ENCODE assay signal across 25 cellular contexts in the genomic region with DNA sequence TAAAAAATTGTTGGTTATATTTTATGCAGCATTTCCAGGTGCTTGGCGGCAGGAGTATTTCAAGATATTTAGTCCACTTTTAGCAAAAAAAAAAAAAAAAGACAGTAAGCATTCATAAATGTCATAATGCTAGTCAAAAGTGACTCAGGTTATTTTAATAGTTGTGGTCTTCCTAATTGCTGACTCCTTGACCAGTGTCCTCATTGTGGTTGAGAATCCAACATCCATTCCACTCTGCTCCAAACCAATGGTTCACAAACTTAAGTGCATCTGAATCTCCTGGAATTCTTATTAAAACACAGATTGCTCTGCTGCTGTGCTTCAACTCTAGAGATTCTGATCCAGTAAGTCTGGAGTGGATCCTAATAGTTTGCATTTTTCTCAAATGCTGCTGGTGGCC.
A peak's percentile ranks its signal among the peaks of the same experiment; 100 is the strongest.
DNase-seq lines count a peak whose midpoint lies in the region; ATAC-seq and TF ChIP-seq lines count a peak whose summit lies in the region.
"Had no signal": no experiment of that assay in that cellular context is flagged by ENCODE, and none has a peak within 500 bp of the region (broad histone marks: within the 10 kb centered on the region; RNA-seq: fewer than 3 reads in every experiment).

No MANE protein-coding gene starts in this region.

- no peak for TF ChIP-seq RAD21 in SK-N-SH (IDR thresholded peaks at IDR 0.05; ENCODE audit: low read length)

- intact Hi-C loops in activated T-helper 1 cell treated with anti-CD3 and anti-CD28 coated beads, Interleukin-12 subunit alpha, Interleukin-12 subunit beta, Interleukin-2, Interleukin-4 antibody, amounts not matched to agents 30 ng/mL and 10 ng/mL and 1 ng/mL, durations not matched to agents 14 hours and 24 hours and 36 hours (cut with micrococcal nuclease): no loop called here

- H3K4me1 ChIP-seq in GM23248 (ENCODE audit: insufficient read depth) (peaks cover 50% of the 10 kb centered on the region), SK-N-SH (ENCODE audit: control insufficient read depth in 1 of 2, insufficient read depth in 2 of 2, low read depth in 1 of 2, low read length in 1 of 2) (peaks cover 5 to 14% of the 10 kb centered on the region in 2 experiments), HAP-1 (peaks cover 10% of the 10 kb centered on the region)
- H3K4me1 ChIP-seq: upper lobe of left lung had no signal

- H3K27ac ChIP-seq in GM23248 (no peak overlapping the region), SK-N-SH (ENCODE audit: low read depth in 2 of 2, low read length in 1 of 2) (peak overlapping the region; percentile 50 to 57; a peak in 3 of 4 replicates)
- H3K27ac ChIP-seq: breast epithelium, coronary artery, hepatocyte, SJCRH30, upper lobe of left lung had no signal

- CTCF ChIA-PET in SK-N-SH (lab: Yijun Ruan, JAX): no interaction called here
- CTCF ChIA-PET in activated CD8-positive, alpha-beta T cell treated with anti-CD3 and anti-CD28 coated beads, Interleukin-2, amount 10 ng/mL, durations not matched to agents 7 days and 5 days (lab: Charles Lee): no interaction called here

- H3K4me1 Mint-ChIP-seq in activated T-helper 1 cell treated with anti-CD3 and anti-CD28 coated beads, Interleukin-12 subunit alpha, Interleukin-12 subunit beta, Interleukin-2, Interleukin-4 antibody, amounts not matched to agents 30 ng/mL and 10 ng/mL and 1 ng/mL, durations not matched to agents 14 hours and 24 hours and 36 hours (ENCODE audit: low read depth): peaks cover 5% of the 10 kb centered on the region
- no peaks in the 10 kb centered on the region for H3K4me1 Mint-ChIP-seq in activated CD8-positive, alpha-beta T cell treated with anti-CD3 and anti-CD28 coated beads, Interleukin-2, amount 10 ng/mL, durations not matched to agents 7 days and 5 days (ENCODE audit: low read depth)
- H3K4me1 Mint-ChIP-seq: activated CD4-positive, alpha-beta T cell treated with anti-CD3 and anti-CD28 coated beads, Interleukin-2, amount 10 ng/mL, durations not matched to agents 24 days and 14 days; activated T-helper 17 cell treated with anti-CD3 and anti-CD28 coated beads, Interleukin-2, amount 50 U/mL, for 72 hours; immature natural killer cell; T-helper 17 cell had no signal

- H3K4me3 Mint-ChIP-seq in activated T-helper 1 cell treated with anti-CD3 and anti-CD28 coated beads, Interleukin-12 subunit alpha, Interleukin-12 subunit beta, Interleukin-2, Interleukin-4 antibody, amounts not matched to agents 30 ng/mL and 10 ng/mL and 1 ng/mL, durations not matched to agents 14 hours and 24 hours and 36 hours: no peak overlapping the region
- H3K4me3 Mint-ChIP-seq in activated CD8-positive, alpha-beta T cell treated with anti-CD3 and anti-CD28 coated beads, Interleukin-2, amount 10 ng/mL, durations not matched to agents 7 days and 5 days: no peak overlapping the region
- H3K4me3 Mint-ChIP-seq: activated CD4-positive, alpha-beta T cell treated with anti-CD3 and anti-CD28 coated beads, Interleukin-2, amount 10 ng/mL, durations not matched to agents 24 days and 14 days; activated naive CD8-positive, alpha-beta T cell treated with anti-CD3 and anti-CD28 coated beads for 36 hours; activated T-helper 17 cell treated with anti-CD3 and anti-CD28 coated beads, Interleukin-2, amount 50 U/mL, for 72 hours; endodermal cell; immature natural killer cell; neural crest cell; T-helper 17 cell had no signal

- POLR2A ChIA-PET in SK-N-SH (lab: Yijun Ruan, JAX): no interaction called here
- POLR2A ChIA-PET in activated CD8-positive, alpha-beta T cell treated with anti-CD3 and anti-CD28 coated beads, Interleukin-2, amount 10 ng/mL, durations not matched to agents 7 days and 5 days (lab: Charles Lee): no interaction called here

- H2AFZ ChIP-seq in GM23248 (no peak overlapping the region), SK-N-SH (ENCODE audit: low read depth) (no peak overlapping the region)
- H2AFZ ChIP-seq: hepatocyte had no signal

- H3K36me3 ChIP-seq in GM23248 (ENCODE audit: low read depth) (no peaks in the 10 kb centered on the region), SK-N-SH (replicated peaks in 1 of 2; ENCODE audit: control insufficient read depth in 1 of 2, insufficient read depth in 2 of 2, low read length in 1 of 2) (no peaks in the 10 kb centered on the region), HAP-1 (replicated peaks) (no peaks in the 10 kb centered on the region)
- H3K36me3 ChIP-seq: breast epithelium, sigmoid colon, SJCRH30, upper lobe of left lung had no signal

- H3K9ac ChIP-seq in GM23248 (no peak overlapping the region), SK-N-SH (no peak overlapping the region)

- DNase-seq in AG08395 (ENCODE audit: low spot score) (peak; percentile 58), GM23248 (peak; percentile 78), SK-N-SH (no peak), foreskin fibroblast (peak; percentile 8 to 39), NCI-H1694 (lab: John Stamatoyannopoulos, UW) (no peak), HAP-1 (ENCODE audit: low spot score in 2 of 2) (no peak)
- no peak for DNase-seq in activated T-helper 1 cell treated with anti-CD3 and anti-CD28 coated beads, Interleukin-12 subunit alpha, Interleukin-12 subunit beta, Interleukin-2, Interleukin-4 antibody, amounts not matched to agents 30 ng/mL and 10 ng/mL and 1 ng/mL, durations not matched to agents 14 hours and 24 hours and 36 hours (ENCODE audit: low spot score)
- DNase-seq in activated CD8-positive, alpha-beta T cell treated with anti-CD3 and anti-CD28 coated beads, Interleukin-2, amount 10 ng/mL, durations not matched to agents 7 days and 5 days: no peak
- DNase-seq: activated CD4-positive, alpha-beta T cell treated with anti-CD3 and anti-CD28 coated beads, Interleukin-2, amount 10 ng/mL, durations not matched to agents 24 days and 14 days; activated naive CD8-positive, alpha-beta T cell treated with anti-CD3 and anti-CD28 coated beads for 36 hours; endodermal cell; immature natural killer cell; left ventricle myocardium superior; NCI-H1105 treated with DMSO at 0.1 percent for 48 hours; NCI-H2081; NCI-H446; sigmoid colon; SJCRH30; T-helper 17 cell; upper lobe of left lung had no signal

- H3K9me3 Mint-ChIP-seq in activated T-helper 1 cell treated with anti-CD3 and anti-CD28 coated beads, Interleukin-12 subunit alpha, Interleukin-12 subunit beta, Interleukin-2, Interleukin-4 antibody, amounts not matched to agents 30 ng/mL and 10 ng/mL and 1 ng/mL, durations not matched to agents 14 hours and 24 hours and 36 hours: no peaks in the 10 kb centered on the region
- H3K9me3 Mint-ChIP-seq in activated CD8-positive, alpha-beta T cell treated with anti-CD3 and anti-CD28 coated beads, Interleukin-2, amount 10 ng/mL, durations not matched to agents 7 days and 5 days (ENCODE audit: insufficient read depth): no peaks in the 10 kb centered on the region
- H3K9me3 Mint-ChIP-seq: activated CD4-positive, alpha-beta T cell treated with anti-CD3 and anti-CD28 coated beads, Interleukin-2, amount 10 ng/mL, durations not matched to agents 24 days and 14 days; activated naive CD8-positive, alpha-beta T cell treated with anti-CD3 and anti-CD28 coated beads for 36 hours; activated T-helper 17 cell treated with anti-CD3 and anti-CD28 coated beads, Interleukin-2, amount 50 U/mL, for 72 hours; endodermal cell; neural crest cell had no signal

- H3K9me3 ChIP-seq in GM23248 (ENCODE audit: low read depth) (no peaks in the 10 kb centered on the region), SK-N-SH (no peaks in the 10 kb centered on the region), HAP-1 (no peaks in the 10 kb centered on the region)
- H3K9me3 ChIP-seq: breast epithelium, sigmoid colon, SJCRH30, upper lobe of left lung had no signal

- H3F3A ChIP-seq in GM23248 (ENCODE audit: insufficient read depth) (peaks cover 29% of the 10 kb centered on the region), SK-N-SH (replicated peaks; ENCODE audit: insufficient read depth) (peaks cover 41% of the 10 kb centered on the region)

- H3K27ac Mint-ChIP-seq in activated T-helper 1 cell treated with anti-CD3 and anti-CD28 coated beads, Interleukin-12 subunit alpha, Interleukin-12 subunit beta, Interleukin-2, Interleukin-4 antibody, amounts not matched to agents 30 ng/mL and 10 ng/mL and 1 ng/mL, durations not matched to agents 14 hours and 24 hours and 36 hours: no peak overlapping the region
- H3K27ac Mint-ChIP-seq in activated CD8-positive, alpha-beta T cell treated with anti-CD3 and anti-CD28 coated beads, Interleukin-2, amount 10 ng/mL, durations not matched to agents 7 days and 5 days: no peak overlapping the region
- H3K27ac Mint-ChIP-seq: activated CD4-positive, alpha-beta T cell treated with anti-CD3 and anti-CD28 coated beads, Interleukin-2, amount 10 ng/mL, durations not matched to agents 24 days and 14 days; activated naive CD8-positive, alpha-beta T cell treated with anti-CD3 and anti-CD28 coated beads for 36 hours; activated T-helper 17 cell treated with anti-CD3 and anti-CD28 coated beads, Interleukin-2, amount 50 U/mL, for 72 hours; endodermal cell; immature natural killer cell; T-helper 17 cell had no signal

- H3K27me3 Mint-ChIP-seq in activated T-helper 1 cell treated with anti-CD3 and anti-CD28 coated beads, Interleukin-12 subunit alpha, Interleukin-12 subunit beta, Interleukin-2, Interleukin-4 antibody, amounts not matched to agents 30 ng/mL and 10 ng/mL and 1 ng/mL, durations not matched to agents 14 hours and 24 hours and 36 hours (ENCODE audit: insufficient read depth): peaks cover 2% of the 10 kb centered on the region
- no peaks in the 10 kb centered on the region for H3K27me3 Mint-ChIP-seq in activated CD8-positive, alpha-beta T cell treated with anti-CD3 and anti-CD28 coated beads, Interleukin-2, amount 10 ng/mL, durations not matched to agents 7 days and 5 days (ENCODE audit: low read depth)
- H3K27me3 Mint-ChIP-seq: activated naive CD8-positive, alpha-beta T cell treated with anti-CD3 and anti-CD28 coated beads for 36 hours had no signal

- H3K4me2 ChIP-seq in GM23248 (ENCODE audit: unreplicated experiment): no peak overlapping the region
- H3K4me2 ChIP-seq in SK-N-SH: no peak overlapping the region
- H3K4me2 ChIP-seq: hepatocyte had no signal

- H3K36me3 Mint-ChIP-seq in activated T-helper 1 cell treated with anti-CD3 and anti-CD28 coated beads, Interleukin-12 subunit alpha, Interleukin-12 subunit beta, Interleukin-2, Interleukin-4 antibody, amounts not matched to agents 30 ng/mL and 10 ng/mL and 1 ng/mL, durations not matched to agents 14 hours and 24 hours and 36 hours (ENCODE audit: low read depth): no peaks in the 10 kb centered on the region
- no peaks in the 10 kb centered on the region for H3K36me3 Mint-ChIP-seq in activated CD8-positive, alpha-beta T cell treated with anti-CD3 and anti-CD28 coated beads, Interleukin-2, amount 10 ng/mL, durations not matched to agents 7 days and 5 days (ENCODE audit: low read depth)
- H3K36me3 Mint-ChIP-seq: activated naive CD8-positive, alpha-beta T cell treated with anti-CD3 and anti-CD28 coated beads for 36 hours; immature natural killer cell had no signal

- H3K4me3 ChIP-seq in GM23248: no peak overlapping the region
- no peak overlapping the region for H3K4me3 ChIP-seq in SK-N-SH (ENCODE audit: low read depth in 2 of 2, low read length in 1 of 2)
- no peak overlapping the region for H3K4me3 ChIP-seq in foreskin fibroblast (ENCODE audit: low read depth in 1 of 2, low read length in 2 of 2)
- no peak overlapping the region for H3K4me3 ChIP-seq in HAP-1
- H3K4me3 ChIP-seq: breast epithelium, coronary artery, hepatocyte, sigmoid colon, SJCRH30, upper lobe of left lung had no signal

- peak in 1 of 2 experiments; percentile 65; a peak in 2 of 4 replicates for TF ChIP-seq EP300 in SK-N-SH (IDR thresholded peaks at IDR 0.05; ENCODE audit: borderline replicate concordance in 1 of 2, low read depth in 1 of 2, low read length in 1 of 2)

- in situ Hi-C loops in GM23248 (cut with MboI) (no loop called here), HAP-1 (cut with MboI; ENCODE audit: low sequenced_read_pairs) (no loop called here)

- H4K20me1 ChIP-seq in GM23248 (ENCODE audit: insufficient read depth) (no peaks in the 10 kb centered on the region), SK-N-SH (ENCODE audit: insufficient read depth) (no peaks in the 10 kb centered on the region)

- TF ChIP-seq CTCF in SK-N-SH (IDR thresholded peaks at IDR 0.05) (no peak), foreskin fibroblast (IDR thresholded peaks at IDR 0.05; ENCODE audit: low read depth, low read length) (no peak)

- H3K27me3 ChIP-seq in GM23248 (replicated peaks; ENCODE audit: insufficient read depth) (no peaks in the 10 kb centered on the region), SK-N-SH (ENCODE audit: insufficient read depth) (no peaks in the 10 kb centered on the region), HAP-1 (ENCODE audit: low read depth) (no peaks in the 10 kb centered on the region)
- H3K27me3 ChIP-seq: breast epithelium, hepatocyte, sigmoid colon, SJCRH30, upper lobe of left lung had no signal

- no peak for ATAC-seq in activated CD8-positive, alpha-beta T cell treated with anti-CD3 and anti-CD28 coated beads, Interleukin-2, amount 10 ng/mL, durations not matched to agents 7 days and 5 days
- ATAC-seq: activated T-helper 17 cell treated with anti-CD3 and anti-CD28 coated beads, Interleukin-2, amount 50 U/mL, for 72 hours; left ventricle myocardium superior; T-helper 17 cell had no signal

- no peaks in the 10 kb centered on the region for H3K79me2 ChIP-seq in GM23248 (ENCODE audit: insufficient read depth)
- no peaks in the 10 kb centered on the region for H3K79me2 ChIP-seq in SK-N-SH (ENCODE audit: insufficient read depth)
- H3K79me2 ChIP-seq: hepatocyte had no signal

- H3K9me2 ChIP-seq in GM23248 (ENCODE audit: insufficient read depth) (no peaks in the 10 kb centered on the region), SK-N-SH (no peaks in the 10 kb centered on the region)

- WGBS in GM23248 (ENCODE audit: low coverage in 1 of 2, low lambda C conversion rate in 2 of 2, missing lambda C conversion rate in 2 of 2), 2 experiments: 89 to 96% methylated on average over 1 of the region's 1 CpG
- 81% methylated on average over 1 of the region's 1 CpG for WGBS in SK-N-SH (ENCODE audit: low lambda C conversion rate)

Comparison
In these comparisons a context has a peak if more than half of its experiments do, and no peak if none do; other contexts are left out.
1. DNase-seq: peak in AG08395 (single experiment), GM23248 (single experiment) and foreskin fibroblast (2 of 2); none in SK-N-SH (single experiment), NCI-H1694 (single experiment), activated T-helper 1 cell treated with anti-CD3 and anti-CD28 coated beads, Interleukin-12 subunit alpha, Interleukin-12 subunit beta, Interleukin-2, Interleukin-4 antibody, amounts not matched to agents 30 ng/mL and 10 ng/mL and 1 ng/mL, durations not matched to agents 14 hours and 24 hours and 36 hours (single experiment), HAP-1 (0 of 2) and activated CD8-positive, alpha-beta T cell treated with anti-CD3 and anti-CD28 coated beads, Interleukin-2, amount 10 ng/mL, durations not matched to agents 7 days and 5 days (single experiment).